ENCODE assay signal across 1 cellular context in the genomic region with DNA sequence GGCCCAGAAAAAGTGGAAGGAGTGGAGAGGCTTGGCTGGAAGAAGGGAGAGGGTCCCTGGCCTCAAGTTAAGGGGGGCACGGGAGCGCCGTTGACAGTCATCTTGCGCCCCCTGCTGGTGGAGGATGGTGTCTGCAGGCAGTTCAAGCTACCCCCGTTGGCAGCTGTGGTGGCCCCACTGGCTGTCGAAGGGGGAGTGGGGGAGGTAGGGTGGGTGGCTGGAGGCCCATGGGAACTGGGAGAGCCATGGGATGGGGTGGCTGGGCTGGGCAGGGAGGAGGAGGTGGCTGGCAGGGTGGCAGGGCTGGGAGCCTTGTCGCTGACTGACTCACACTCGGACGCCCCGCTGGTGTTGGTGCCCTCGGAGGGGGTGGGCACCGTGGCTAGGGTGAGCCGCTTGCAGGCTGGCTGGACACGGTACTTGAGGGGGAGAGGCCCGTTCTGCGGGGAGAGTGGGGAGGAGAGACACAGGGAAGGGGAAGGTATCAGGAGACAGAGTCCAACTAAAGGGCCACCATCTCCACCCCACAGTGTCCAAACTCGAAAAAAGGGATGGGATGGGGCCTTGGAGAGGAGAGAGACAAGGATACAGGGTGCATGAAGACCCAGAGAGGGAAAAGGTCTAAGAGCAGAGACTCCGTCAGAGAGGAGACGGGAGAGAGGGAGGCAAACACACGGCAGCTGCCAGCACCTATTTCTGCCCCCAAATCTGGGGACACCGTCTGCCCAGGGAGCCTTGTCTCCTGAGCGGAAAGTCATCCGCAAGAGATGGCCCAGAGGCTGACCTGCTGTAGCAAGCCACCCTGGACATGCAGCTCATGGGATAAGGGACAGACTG.
A peak's percentile ranks its signal among the peaks of the same experiment; 100 is the strongest.
TF ChIP-seq lines count a peak whose summit lies in the region.

No MANE protein-coding gene starts in this region.

TF ChIP-seq in HepG2, 621 proteins besides CTCF, POLR2A, EP300 and RAD21 (continued from another document and continues in another):
- no peak for TF ChIP-seq ELF1 (CRISPR knock-in tag; IDR thresholded peaks at IDR 0.05)
- TF ChIP-seq ZNF790 (CRISPR knock-in tag; IDR thresholded peaks at IDR 0.05; ENCODE audit: borderline replicate concordance): no peak
- TF ChIP-seq ZNF468 (CRISPR knock-in tag; IDR thresholded peaks at IDR 0.05): no peak
- TF ChIP-seq HNRNPH1 (optimal IDR thresholded peaks at IDR 0.05; ENCODE audit: low read depth, low read length): peak; percentile 61
- peak; percentile 22; the same call in 1 of the 2 replicates for TF ChIP-seq SALL1 (CRISPR knock-in tag; IDR thresholded peaks at IDR 0.05)
- TF ChIP-seq ZNF292 (CRISPR knock-in tag; IDR thresholded peaks at IDR 0.05; ENCODE audit: borderline replicate concordance, low read depth): no peak
- no peak for TF ChIP-seq ZNF616 (CRISPR knock-in tag; IDR thresholded peaks at IDR 0.05; ENCODE audit: low read depth)
- TF ChIP-seq ZNF644 (CRISPR knock-in tag; IDR thresholded peaks at IDR 0.05; ENCODE audit: low read depth): no peak
- no peak for TF ChIP-seq ZNF367 (CRISPR knock-in tag; IDR thresholded peaks at IDR 0.05; ENCODE audit: borderline replicate concordance)
- TF ChIP-seq ZNF850 (CRISPR knock-in tag; conservative IDR thresholded peaks at IDR 0.05): no peak
- TF ChIP-seq, protein P1, sequence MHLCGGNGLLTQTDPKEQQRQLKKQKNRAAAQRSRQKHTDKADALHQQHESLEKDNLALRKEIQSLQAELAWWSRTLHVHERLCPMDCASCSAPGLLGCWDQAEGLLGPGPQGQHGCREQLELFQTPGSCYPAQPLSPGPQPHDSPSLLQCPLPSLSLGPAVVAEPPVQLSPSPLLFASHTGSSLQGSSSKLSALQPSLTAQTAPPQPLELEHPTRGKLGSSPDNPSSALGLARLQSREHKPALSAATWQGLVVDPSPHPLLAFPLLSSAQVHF (CRISPR knock-in tag; IDR thresholded peaks at IDR 0.05): no peak
- TF ChIP-seq KDM3A (CRISPR knock-in tag; IDR thresholded peaks at IDR 0.05; ENCODE audit: low read depth): peak; percentile 80
- no peak for TF ChIP-seq REXO4 (CRISPR knock-in tag; IDR thresholded peaks at IDR 0.05; ENCODE audit: borderline replicate concordance)
- no peak for TF ChIP-seq ZNF879 (CRISPR knock-in tag; IDR thresholded peaks at IDR 0.05)
- peak; percentile 98 for TF ChIP-seq RBM22 (optimal IDR thresholded peaks at IDR 0.05; ENCODE audit: low read length)
- no peak for TF ChIP-seq FOXK2 (IDR thresholded peaks at IDR 0.05)
- TF ChIP-seq PLRG1 (conservative IDR thresholded peaks at IDR 0.05): no peak
- TF ChIP-seq SP140L (CRISPR knock-in tag; IDR thresholded peaks at IDR 0.05; ENCODE audit: borderline replicate concordance): no peak
- TF ChIP-seq, protein P2, sequence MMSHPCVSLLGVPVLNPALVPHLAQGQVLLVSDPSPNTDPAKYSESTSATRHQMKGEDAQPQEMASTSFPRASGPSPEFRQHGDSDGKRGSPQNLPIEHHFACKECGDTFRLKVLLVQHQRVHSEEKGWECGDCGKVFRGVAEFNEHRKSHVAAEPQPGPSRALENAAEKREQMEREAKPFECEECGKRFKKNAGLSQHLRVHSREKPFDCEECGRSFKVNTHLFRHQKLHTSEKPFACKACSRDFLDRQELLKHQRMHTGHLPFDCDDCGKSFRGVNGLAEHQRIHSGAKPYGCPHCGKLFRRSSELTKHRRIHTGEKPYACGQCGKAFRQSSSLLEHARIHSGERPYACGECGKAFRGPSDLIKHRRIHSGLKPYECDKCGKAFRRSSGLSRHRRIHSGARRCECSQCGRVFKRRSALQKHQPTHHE (CRISPR knock-in tag; IDR thresholded peaks at IDR 0.05; ENCODE audit: borderline replicate concordance): 0 out of 2 replicates have a peak, but pooled peaks have one; percentile 66
- TF ChIP-seq TOPORS (CRISPR knock-in tag; IDR thresholded peaks at IDR 0.05): 0 out of 2 replicates have a peak, but pooled peaks have one; percentile 48
- no peak for TF ChIP-seq MEF2D (CRISPR knock-in tag; IDR thresholded peaks at IDR 0.05)
- TF ChIP-seq, protein P3, sequence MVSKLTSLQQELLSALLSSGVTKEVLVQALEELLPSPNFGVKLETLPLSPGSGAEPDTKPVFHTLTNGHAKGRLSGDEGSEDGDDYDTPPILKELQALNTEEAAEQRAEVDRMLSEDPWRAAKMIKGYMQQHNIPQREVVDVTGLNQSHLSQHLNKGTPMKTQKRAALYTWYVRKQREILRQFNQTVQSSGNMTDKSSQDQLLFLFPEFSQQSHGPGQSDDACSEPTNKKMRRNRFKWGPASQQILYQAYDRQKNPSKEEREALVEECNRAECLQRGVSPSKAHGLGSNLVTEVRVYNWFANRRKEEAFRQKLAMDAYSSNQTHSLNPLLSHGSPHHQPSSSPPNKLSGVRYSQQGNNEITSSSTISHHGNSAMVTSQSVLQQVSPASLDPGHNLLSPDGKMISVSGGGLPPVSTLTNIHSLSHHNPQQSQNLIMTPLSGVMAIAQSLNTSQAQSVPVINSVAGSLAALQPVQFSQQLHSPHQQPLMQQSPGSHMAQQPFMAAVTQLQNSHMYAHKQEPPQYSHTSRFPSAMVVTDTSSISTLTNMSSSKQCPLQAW (CRISPR knock-in tag; IDR thresholded peaks at IDR 0.05): peak; percentile 29; the same call in 1 of the 2 replicates
- TF ChIP-seq, protein P4, sequence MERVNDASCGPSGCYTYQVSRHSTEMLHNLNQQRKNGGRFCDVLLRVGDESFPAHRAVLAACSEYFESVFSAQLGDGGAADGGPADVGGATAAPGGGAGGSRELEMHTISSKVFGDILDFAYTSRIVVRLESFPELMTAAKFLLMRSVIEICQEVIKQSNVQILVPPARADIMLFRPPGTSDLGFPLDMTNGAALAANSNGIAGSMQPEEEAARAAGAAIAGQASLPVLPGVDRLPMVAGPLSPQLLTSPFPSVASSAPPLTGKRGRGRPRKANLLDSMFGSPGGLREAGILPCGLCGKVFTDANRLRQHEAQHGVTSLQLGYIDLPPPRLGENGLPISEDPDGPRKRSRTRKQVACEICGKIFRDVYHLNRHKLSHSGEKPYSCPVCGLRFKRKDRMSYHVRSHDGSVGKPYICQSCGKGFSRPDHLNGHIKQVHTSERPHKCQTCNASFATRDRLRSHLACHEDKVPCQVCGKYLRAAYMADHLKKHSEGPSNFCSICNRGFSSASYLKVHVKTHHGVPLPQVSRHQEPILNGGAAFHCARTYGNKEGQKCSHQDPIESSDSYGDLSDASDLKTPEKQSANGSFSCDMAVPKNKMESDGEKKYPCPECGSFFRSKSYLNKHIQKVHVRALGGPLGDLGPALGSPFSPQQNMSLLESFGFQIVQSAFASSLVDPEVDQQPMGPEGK (CRISPR knock-in tag; IDR thresholded peaks at IDR 0.05): peak; percentile 55; the same call in 1 of the 2 replicates
- TF ChIP-seq ZIK1 (CRISPR knock-in tag; IDR thresholded peaks at IDR 0.05; ENCODE audit: borderline replicate concordance, low read depth): no peak
- no peak for TF ChIP-seq NFYC (CRISPR knock-in tag; IDR thresholded peaks at IDR 0.05)
- TF ChIP-seq KAT2B (IDR thresholded peaks at IDR 0.05; ENCODE audit: borderline replicate concordance, low read depth, low read length): no peak
- no peak for TF ChIP-seq CHD4 (IDR thresholded peaks at IDR 0.05; ENCODE audit: borderline replicate concordance, low read length)
- no peak; the same call in 1 of the 2 replicates for TF ChIP-seq ESRRA (CRISPR knock-in tag; IDR thresholded peaks at IDR 0.05; ENCODE audit: low read depth)
- TF ChIP-seq ZNF317 (CRISPR knock-in tag; IDR thresholded peaks at IDR 0.05): 0 out of 2 replicates have a peak, but pooled peaks have one; percentile 32
- TF ChIP-seq KLF9 (CRISPR knock-in tag; IDR thresholded peaks at IDR 0.05; ENCODE audit: low read depth): no peak
- TF ChIP-seq ZNF234 (CRISPR knock-in tag; conservative IDR thresholded peaks at IDR 0.05): no peak
- TF ChIP-seq SMAD9 (CRISPR knock-in tag; IDR thresholded peaks at IDR 0.05): no peak
- no peak for TF ChIP-seq NONO (IDR thresholded peaks at IDR 0.05)
- peak; percentile 73 for TF ChIP-seq NONO (CRISPR knock-in tag; conservative IDR thresholded peaks at IDR 0.05)
- TF ChIP-seq, protein P5, sequence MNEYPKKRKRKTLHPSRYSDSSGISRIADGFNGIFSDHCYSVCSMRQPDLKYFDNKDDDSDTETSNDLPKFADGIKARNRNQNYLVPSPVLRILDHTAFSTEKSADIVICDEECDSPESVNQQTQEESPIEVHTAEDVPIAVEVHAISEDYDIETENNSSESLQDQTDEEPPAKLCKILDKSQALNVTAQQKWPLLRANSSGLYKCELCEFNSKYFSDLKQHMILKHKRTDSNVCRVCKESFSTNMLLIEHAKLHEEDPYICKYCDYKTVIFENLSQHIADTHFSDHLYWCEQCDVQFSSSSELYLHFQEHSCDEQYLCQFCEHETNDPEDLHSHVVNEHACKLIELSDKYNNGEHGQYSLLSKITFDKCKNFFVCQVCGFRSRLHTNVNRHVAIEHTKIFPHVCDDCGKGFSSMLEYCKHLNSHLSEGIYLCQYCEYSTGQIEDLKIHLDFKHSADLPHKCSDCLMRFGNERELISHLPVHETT (CRISPR knock-in tag; conservative IDR thresholded peaks at IDR 0.05): no peak
- no peak for TF ChIP-seq ZNF780A (CRISPR knock-in tag; IDR thresholded peaks at IDR 0.05)
- TF ChIP-seq NRL (CRISPR knock-in tag; IDR thresholded peaks at IDR 0.05; ENCODE audit: borderline replicate concordance): peak; percentile 85
- no peak for TF ChIP-seq ZSCAN22 (CRISPR knock-in tag; IDR thresholded peaks at IDR 0.05)
- no peak for TF ChIP-seq SNRNP70 (IDR thresholded peaks at IDR 0.05; ENCODE audit: low read depth, low read length)
- TF ChIP-seq, protein P6, sequence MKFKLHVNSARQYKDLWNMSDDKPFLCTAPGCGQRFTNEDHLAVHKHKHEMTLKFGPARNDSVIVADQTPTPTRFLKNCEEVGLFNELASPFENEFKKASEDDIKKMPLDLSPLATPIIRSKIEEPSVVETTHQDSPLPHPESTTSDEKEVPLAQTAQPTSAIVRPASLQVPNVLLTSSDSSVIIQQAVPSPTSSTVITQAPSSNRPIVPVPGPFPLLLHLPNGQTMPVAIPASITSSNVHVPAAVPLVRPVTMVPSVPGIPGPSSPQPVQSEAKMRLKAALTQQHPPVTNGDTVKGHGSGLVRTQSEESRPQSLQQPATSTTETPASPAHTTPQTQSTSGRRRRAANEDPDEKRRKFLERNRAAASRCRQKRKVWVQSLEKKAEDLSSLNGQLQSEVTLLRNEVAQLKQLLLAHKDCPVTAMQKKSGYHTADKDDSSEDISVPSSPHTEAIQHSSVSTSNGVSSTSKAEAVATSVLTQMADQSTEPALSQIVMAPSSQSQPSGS (CRISPR knock-in tag; IDR thresholded peaks at IDR 0.05): no peak
- no peak for TF ChIP-seq RELA (CRISPR knock-in tag; IDR thresholded peaks at IDR 0.05)
- TF ChIP-seq, protein P7, sequence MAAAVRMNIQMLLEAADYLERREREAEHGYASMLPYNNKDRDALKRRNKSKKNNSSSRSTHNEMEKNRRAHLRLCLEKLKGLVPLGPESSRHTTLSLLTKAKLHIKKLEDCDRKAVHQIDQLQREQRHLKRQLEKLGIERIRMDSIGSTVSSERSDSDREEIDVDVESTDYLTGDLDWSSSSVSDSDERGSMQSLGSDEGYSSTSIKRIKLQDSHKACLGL (CRISPR knock-in tag; IDR thresholded peaks at IDR 0.05): peak; percentile 28; the same call in 1 of the 2 replicates
- no peak for TF ChIP-seq KAT7 (CRISPR knock-in tag; IDR thresholded peaks at IDR 0.05; ENCODE audit: borderline replicate concordance)
- TF ChIP-seq FOXJ3 (CRISPR knock-in tag; IDR thresholded peaks at IDR 0.05; ENCODE audit: borderline replicate concordance): no peak
- TF ChIP-seq ZNF263 (CRISPR knock-in tag; IDR thresholded peaks at IDR 0.05): no peak
- no peak for TF ChIP-seq XBP1 (CRISPR knock-in tag; IDR thresholded peaks at IDR 0.05)
- TF ChIP-seq GTF2F1 (IDR thresholded peaks at IDR 0.05; ENCODE audit: low read length): no peak
- peak; percentile 40; the same call in 1 of the 2 replicates for TF ChIP-seq GATAD2A (CRISPR knock-in tag; IDR thresholded peaks at IDR 0.05)
- TF ChIP-seq, protein P8, sequence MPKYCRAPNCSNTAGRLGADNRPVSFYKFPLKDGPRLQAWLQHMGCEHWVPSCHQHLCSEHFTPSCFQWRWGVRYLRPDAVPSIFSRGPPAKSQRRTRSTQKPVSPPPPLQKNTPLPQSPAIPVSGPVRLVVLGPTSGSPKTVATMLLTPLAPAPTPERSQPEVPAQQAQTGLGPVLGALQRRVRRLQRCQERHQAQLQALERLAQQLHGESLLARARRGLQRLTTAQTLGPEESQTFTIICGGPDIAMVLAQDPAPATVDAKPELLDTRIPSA (CRISPR knock-in tag; IDR thresholded peaks at IDR 0.05; ENCODE audit: borderline replicate concordance): no peak
- 0 out of 2 replicates have a peak, but pooled peaks have one; percentile 33 for TF ChIP-seq SP4 (CRISPR knock-in tag; IDR thresholded peaks at IDR 0.05)
- TF ChIP-seq YY1 (IDR thresholded peaks at IDR 0.05; ENCODE audit: insufficient read depth, insufficient replicate concordance, low read depth, low read length): peak; percentile 41
- TF ChIP-seq ERF (CRISPR knock-in tag; IDR thresholded peaks at IDR 0.05): 0 out of 2 replicates have a peak, but pooled peaks have one; percentile 43
- TF ChIP-seq, protein P9, sequence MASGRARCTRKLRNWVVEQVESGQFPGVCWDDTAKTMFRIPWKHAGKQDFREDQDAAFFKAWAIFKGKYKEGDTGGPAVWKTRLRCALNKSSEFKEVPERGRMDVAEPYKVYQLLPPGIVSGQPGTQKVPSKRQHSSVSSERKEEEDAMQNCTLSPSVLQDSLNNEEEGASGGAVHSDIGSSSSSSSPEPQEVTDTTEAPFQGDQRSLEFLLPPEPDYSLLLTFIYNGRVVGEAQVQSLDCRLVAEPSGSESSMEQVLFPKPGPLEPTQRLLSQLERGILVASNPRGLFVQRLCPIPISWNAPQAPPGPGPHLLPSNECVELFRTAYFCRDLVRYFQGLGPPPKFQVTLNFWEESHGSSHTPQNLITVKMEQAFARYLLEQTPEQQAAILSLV (CRISPR knock-in tag; IDR thresholded peaks at IDR 0.05; ENCODE audit: borderline replicate concordance): no peak; the same call in 1 of the 2 replicates
- no peak for TF ChIP-seq BCL6 (CRISPR knock-in tag; IDR thresholded peaks at IDR 0.05)
- TF ChIP-seq, protein P10, sequence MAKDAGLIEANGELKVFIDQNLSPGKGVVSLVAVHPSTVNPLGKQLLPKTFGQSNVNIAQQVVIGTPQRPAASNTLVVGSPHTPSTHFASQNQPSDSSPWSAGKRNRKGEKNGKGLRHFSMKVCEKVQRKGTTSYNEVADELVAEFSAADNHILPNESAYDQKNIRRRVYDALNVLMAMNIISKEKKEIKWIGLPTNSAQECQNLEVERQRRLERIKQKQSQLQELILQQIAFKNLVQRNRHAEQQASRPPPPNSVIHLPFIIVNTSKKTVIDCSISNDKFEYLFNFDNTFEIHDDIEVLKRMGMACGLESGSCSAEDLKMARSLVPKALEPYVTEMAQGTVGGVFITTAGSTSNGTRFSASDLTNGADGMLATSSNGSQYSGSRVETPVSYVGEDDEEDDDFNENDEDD (CRISPR knock-in tag; IDR thresholded peaks at IDR 0.05; ENCODE audit: borderline replicate concordance): no peak
- TF ChIP-seq PAF1 (CRISPR knock-in tag; IDR thresholded peaks at IDR 0.05): peak; percentile 66; the same call in 1 of the 2 replicates
- TF ChIP-seq ZNF652 (CRISPR knock-in tag; IDR thresholded peaks at IDR 0.05; ENCODE audit: borderline replicate concordance, low read depth): no peak
- TF ChIP-seq MTF2 (CRISPR knock-in tag; IDR thresholded peaks at IDR 0.05; ENCODE audit: borderline replicate concordance): no peak
- TF ChIP-seq ZNF138 (CRISPR knock-in tag; IDR thresholded peaks at IDR 0.05; ENCODE audit: low read depth): no peak
- TF ChIP-seq ARHGAP35 (CRISPR knock-in tag; IDR thresholded peaks at IDR 0.05; ENCODE audit: borderline replicate concordance): no peak
- TF ChIP-seq BHLHE40 (IDR thresholded peaks at IDR 0.05; ENCODE audit: low read length): peak; percentile 49; the same call in 1 of the 2 replicates
- no peak for TF ChIP-seq MLLT10 (CRISPR knock-in tag; IDR thresholded peaks at IDR 0.05)
- TF ChIP-seq RFX5 (IDR thresholded peaks at IDR 0.05; ENCODE audit: low read depth, low read length): no peak
